25 cellular contexts compared by ENCODE assay signal in genomic region chr3:170159933-170160332, GRCh38. TPM values are rescaled to one million over a fixed set of nuclear protein-coding genes. Genes with fewer than 3 reads are reported as not detected.
DNase-seq lines count a peak whose midpoint lies in the region; ATAC-seq and TF ChIP-seq lines count a peak whose summit lies in the region.
"Had no signal": no experiment of that assay in that cellular context is flagged by ENCODE, and none has a peak within 500 bp of the region (broad histone marks: within the 10 kb centered on the region; RNA-seq: fewer than 3 reads in every experiment).

No MANE protein-coding gene starts in this region.

- ATAC-seq in natural killer cell (no peak), HG03139 (IDR thresholded peaks at IDR 0.05; ENCODE audit: unreplicated experiment) (no peak), GM21526 (IDR thresholded peaks at IDR 0.05; ENCODE audit: low FRiP score, unreplicated experiment) (no peak)
- ATAC-seq in natural killer cell treated with Interleukin-12 subunit alpha and Interleukin-12 subunit beta and Interleukin-15 and Interleukin-18, amount 100 ng/mL, for 72 hours = no peak
- ATAC-seq: body of pancreas, WTC11 had no signal

- H3K9me3 Mint-ChIP-seq in natural killer cell = no peaks in the 10 kb centered on the region
- no peaks in the 10 kb centered on the region for H3K9me3 Mint-ChIP-seq in natural killer cell treated with Interleukin-12 subunit alpha and Interleukin-12 subunit beta and Interleukin-15 and Interleukin-18, amount 100 ng/mL, for 72 hours
- H3K9me3 Mint-ChIP-seq in immature natural killer cell = no peaks in the 10 kb centered on the region
- H3K9me3 Mint-ChIP-seq: CD14-positive monocyte had no signal

- no peak overlapping the region for H3K9ac ChIP-seq in SK-N-MC (ENCODE audit: insufficient read length)
- H3K9ac ChIP-seq: neural progenitor cell had no signal

- peaks cover 48 to 65% of the 10 kb centered on the region in 2 donors for H3K4me1 Mint-ChIP-seq in natural killer cell
- peaks cover 27 to 42% of the 10 kb centered on the region in 2 donors for H3K4me1 Mint-ChIP-seq in natural killer cell treated with Interleukin-12 subunit alpha and Interleukin-12 subunit beta and Interleukin-15 and Interleukin-18, amount 100 ng/mL, for 72 hours (ENCODE audit: low read depth in 2 of 2)
- peaks cover 56 to 74% of the 10 kb centered on the region in 2 donors for H3K4me1 Mint-ChIP-seq in immature natural killer cell
- H3K4me1 Mint-ChIP-seq: neural progenitor cell, WTC11 had no signal

- H3K27ac ChIP-seq in SK-N-MC = peak overlapping the region; percentile 38; the same call in 1 of the 2 replicates
- H3K27ac ChIP-seq: body of pancreas, left ventricle myocardium inferior, neural progenitor cell, SJCRH30, testis, uterus had no signal

- no peak overlapping the region for H3K4me3 ChIP-seq in SK-N-MC
- H3K4me3 ChIP-seq: body of pancreas, left ventricle myocardium inferior, neural progenitor cell, SJCRH30, testis, uterus had no signal

- H3K9me3 ChIP-seq in SK-N-MC (ENCODE audit: low read depth, low read length) = no peaks in the 10 kb centered on the region
- H3K9me3 ChIP-seq: body of pancreas, left ventricle myocardium inferior, SJCRH30, testis, uterus had no signal

- no peak overlapping the region for H3K4me3 Mint-ChIP-seq in natural killer cell
- no peak overlapping the region for H3K4me3 Mint-ChIP-seq in natural killer cell treated with Interleukin-12 subunit alpha and Interleukin-12 subunit beta and Interleukin-15 and Interleukin-18, amount 100 ng/mL, for 72 hours
- no peak overlapping the region for H3K4me3 Mint-ChIP-seq in immature natural killer cell
- H3K4me3 Mint-ChIP-seq: CD14-positive monocyte, neural progenitor cell, WTC11 had no signal

- DNase-seq in natural killer cell = no peak
- no peak for DNase-seq in natural killer cell treated with Interleukin-12 subunit alpha and Interleukin-12 subunit beta and Interleukin-15 and Interleukin-18, amount 100 ng/mL, for 72 hours (ENCODE audit: low spot score)
- no peak for DNase-seq in SK-N-MC (ENCODE audit: low read depth, low spot score)
- no peak for DNase-seq in immature natural killer cell
- DNase-seq in DMS 273 treated with DMSO at 0.1 percent for 48 hours (lab: John Stamatoyannopoulos, UW) = no peak
- DNase-seq in NCI-H2227 treated with DMSO at 0.1 percent for 48 hours (lab: John Stamatoyannopoulos, UW) = no peak
- DNase-seq: activated CD8-positive, alpha-beta memory T cell treated with anti-CD3 and anti-CD28 coated beads for 24 hours; body of pancreas; DMS153; foreskin fibroblast; KBM-7; left ventricle myocardium inferior; midbrain; NCI-H1092; NCI-H2029; NCI-H446 treated with DMSO at 0.1 percent for 48 hours; SJCRH30; stimulated activated CD4-positive, alpha-beta T cell treated with anti-CD3 and anti-CD28 coated beads, Interleukin-1b, Interleukin-23, amount 100 ng/mL, for 48 hours; testis; uterus had no signal

- intact Hi-C loops in natural killer cell (cut with micrococcal nuclease) = no loop called here

- no peaks in the 10 kb centered on the region for H3K27me3 Mint-ChIP-seq in natural killer cell (ENCODE audit: low read depth in 2 of 2)
- H3K27me3 Mint-ChIP-seq in natural killer cell treated with Interleukin-12 subunit alpha and Interleukin-12 subunit beta and Interleukin-15 and Interleukin-18, amount 100 ng/mL, for 72 hours = no peaks in the 10 kb centered on the region
- peaks cover 0 to 2% (median 2%) of the 10 kb centered on the region in 3 donors for H3K27me3 Mint-ChIP-seq in immature natural killer cell (ENCODE audit: low read depth in 3 of 3)

- no peak for TF ChIP-seq CTCF in natural killer cell (IDR thresholded peaks at IDR 0.05)

- peaks cover 93% of the 10 kb centered on the region for H3K36me3 ChIP-seq in SK-N-MC (ENCODE audit: insufficient read depth, low read length)
- H3K36me3 ChIP-seq: uterus had no signal

- H3K36me3 Mint-ChIP-seq in natural killer cell (no peaks in the 10 kb centered on the region), immature natural killer cell (peaks cover 4 to 15% (median 15%) of the 10 kb centered on the region in 3 donors)
- H3K36me3 Mint-ChIP-seq in natural killer cell treated with Interleukin-12 subunit alpha and Interleukin-12 subunit beta and Interleukin-15 and Interleukin-18, amount 100 ng/mL, for 72 hours = peaks cover 25% of the 10 kb centered on the region

- peak overlapping the region; percentile 14 to 51 for H3K27ac Mint-ChIP-seq in natural killer cell
- H3K27ac Mint-ChIP-seq in natural killer cell treated with Interleukin-12 subunit alpha and Interleukin-12 subunit beta and Interleukin-15 and Interleukin-18, amount 100 ng/mL, for 72 hours = no peak overlapping the region
- H3K27ac Mint-ChIP-seq in immature natural killer cell = peak overlapping the region; percentile 34 to 87 (median 66)
- H3K27ac Mint-ChIP-seq: neural progenitor cell, WTC11 had no signal

RNA-seq across cellular contexts. Expression of gene PHC3, which starts 21.6 kb away (rescaled TPM):
- total RNA-seq in natural killer cell = 100 to 1,000 TPM; 121 to 130 (median 125) TPM
- 10 to 100 TPM; 53.2 to 77.6 TPM for total RNA-seq in natural killer cell treated with Interleukin-12 subunit alpha and Interleukin-12 subunit beta and Interleukin-15 and Interleukin-18, amount 100 ng/mL, for 72 hours
- polyA plus RNA-seq in immature natural killer cell = 10 to 100 TPM; 18.2 to 37.2 (median 19.0) TPM

Comparison
In these comparisons a context has a peak if more than half of its experiments do, and no peak if none do; other contexts are left out.
1. H3K27ac Mint-ChIP-seq: peak in natural killer cell (2 of 2) and immature natural killer cell (6 of 6); none in natural killer cell treated with Interleukin-12 subunit alpha and Interleukin-12 subunit beta and Interleukin-15 and Interleukin-18, amount 100 ng/mL, for 72 hours (0 of 2).